In genomic region chr9:137750007-137750406, GRCh38 we compare ENCODE assay signal across 18 cellular contexts.
DNase-seq lines count a peak whose midpoint lies in the region; ATAC-seq, FAIRE-seq and TF ChIP-seq lines count a peak whose summit lies in the region.
"Had no signal": no experiment of that assay in that cellular context is flagged by ENCODE, and none has a peak within 500 bp of the region (broad histone marks: within the 10 kb centered on the region; RNA-seq: fewer than 3 reads in every experiment).

No MANE protein-coding gene starts in this region.

- TF ChIP-seq CTCF in A549 (IDR thresholded peaks at IDR 0.05) (no peak), progenitor cell of endocrine pancreas (IDR thresholded peaks at IDR 0.05; ENCODE audit: unreplicated experiment) (no peak), stomach (IDR thresholded peaks at IDR 0.05) (no peak)
- TF ChIP-seq CTCF in CD8-positive, alpha-beta T cell (IDR thresholded peaks at IDR 0.05) = no peak

- ATAC-seq in A549 = no peak
- no peak for ATAC-seq in CD8-positive, alpha-beta T cell
- ATAC-seq in central memory CD8-positive, alpha-beta T cell (replicated peaks; ENCODE audit: extremely low read depth, poor library complexity, severe bottlenecking) = no peak
- ATAC-seq in GM19395 (IDR thresholded peaks at IDR 0.05; ENCODE audit: unreplicated experiment) = no peak

- POLR2A ChIA-PET in A549 (lab: Yijun Ruan, JAX) = no interaction called here
- POLR2A ChIA-PET in CD8-positive, alpha-beta T cell (lab: Charles Lee) = no interaction called here

- CTCF ChIA-PET in A549 (lab: Yijun Ruan, JAX) = interaction anchor here (1.5 kb wide), 1 partner anchor 77 kb away, joined by 4 read pairs; no protein-coding TSS in a partner anchor
- CTCF ChIA-PET in CD8-positive, alpha-beta T cell (lab: Charles Lee) = no interaction called here

- H3K9me3 ChIP-seq in A549 (no peaks in the 10 kb centered on the region), stomach (peaks cover 0 to 2% (median 0%) of the 10 kb centered on the region in 4 donors)
- no peaks in the 10 kb centered on the region for H3K9me3 ChIP-seq in CD8-positive, alpha-beta T cell (ENCODE audit: low read length)
- H3K9me3 ChIP-seq: Caco-2, SK-N-SH had no signal

- no peak overlapping the region for H3K4me3 ChIP-seq in A549
- no peak overlapping the region for H3K4me3 ChIP-seq in CD8-positive, alpha-beta T cell (ENCODE audit: low read depth, low read length)
- H3K4me3 ChIP-seq in stomach = no peak overlapping the region

- H3K9me3 Mint-ChIP-seq in CD8-positive, alpha-beta T cell = no peaks in the 10 kb centered on the region
- no peaks in the 10 kb centered on the region for H3K9me3 Mint-ChIP-seq in central memory CD8-positive, alpha-beta T cell
- H3K9me3 Mint-ChIP-seq in progenitor cell of endocrine pancreas (ENCODE audit: low read depth) = peaks cover 4% of the 10 kb centered on the region

- H3K27ac ChIP-seq in A549 = no peak overlapping the region
- no peak overlapping the region for H3K27ac ChIP-seq in CD8-positive, alpha-beta T cell (ENCODE audit: low read depth, low read length)
- no peak overlapping the region for H3K27ac ChIP-seq in stomach
- H3K27ac ChIP-seq: KMS-11 had no signal

- intact Hi-C loops in CD8-positive, alpha-beta T cell (cut with DNase I, micrococcal nuclease) = no loop called here
- intact Hi-C loops in stomach (cut with DNase I; ENCODE audit: low total_unique reads) = no loop called here

- H3K4me1 Mint-ChIP-seq in CD8-positive, alpha-beta T cell (ENCODE audit: low read depth) = peaks cover 12% of the 10 kb centered on the region
- H3K4me1 Mint-ChIP-seq in central memory CD8-positive, alpha-beta T cell = peaks cover 10% of the 10 kb centered on the region
- H3K4me1 Mint-ChIP-seq in progenitor cell of endocrine pancreas (ENCODE audit: low read depth) = peaks cover 7% of the 10 kb centered on the region

- no peak for TF ChIP-seq EP300 in A549 (IDR thresholded peaks at IDR 0.05)
- TF ChIP-seq EP300 in stomach (IDR thresholded peaks at IDR 0.05) = no peak

- 90% methylated on average over 3 of the region's 3 CpGs for WGBS in A549 (ENCODE audit: missing lambda C conversion rate)
- 80 to 92% (median 85%) methylated on average over 3 of the region's 3 CpGs for whole genome bisulfite sequencing in stomach, 5 donors

- H3K27ac Mint-ChIP-seq in CD8-positive, alpha-beta T cell = peak overlapping the region; percentile 29
- peak overlapping the region; percentile 49 for H3K27ac Mint-ChIP-seq in central memory CD8-positive, alpha-beta T cell (ENCODE audit: low read depth)
- H3K27ac Mint-ChIP-seq in progenitor cell of endocrine pancreas = peak overlapping the region; percentile 77

- FAIRE-seq in A549 (lab: Jason Lieb, UNC) = no peak
- FAIRE-seq: G401.6 had no signal

- no peak overlapping the region for H3K4me2 ChIP-seq in A549
- H3K4me2 ChIP-seq: KMS-11, SK-N-SH had no signal

- H3K36me3 ChIP-seq in CD8-positive, alpha-beta T cell (ENCODE audit: insufficient read depth, low read length) = peaks cover 24% of the 10 kb centered on the region
- H3K36me3 ChIP-seq in stomach = peaks cover 31 to 92% (median 83%) of the 10 kb centered on the region in 4 donors

- no peak overlapping the region for H3K4me3 Mint-ChIP-seq in CD8-positive, alpha-beta T cell
- H3K4me3 Mint-ChIP-seq in central memory CD8-positive, alpha-beta T cell = no peak overlapping the region
- no peak overlapping the region for H3K4me3 Mint-ChIP-seq in progenitor cell of endocrine pancreas (ENCODE audit: low read depth)

- TF ChIP-seq RAD21 in A549 (conservative IDR thresholded peaks at IDR 0.05 in 1 of 2, IDR thresholded peaks at IDR 0.05 in 1 of 2) = no peak

- H3K4me1 ChIP-seq in A549 = peaks cover 14% of the 10 kb centered on the region
- H3K4me1 ChIP-seq in CD8-positive, alpha-beta T cell (ENCODE audit: insufficient read depth, low read length) = peaks cover 4% of the 10 kb centered on the region
- no peaks in the 10 kb centered on the region for H3K4me1 ChIP-seq in stomach
- H3K4me1 ChIP-seq: Caco-2 had no signal

- H3K27me3 ChIP-seq in CD8-positive, alpha-beta T cell (ENCODE audit: insufficient read depth, low read length) = no peaks in the 10 kb centered on the region
- H3K27me3 ChIP-seq in stomach = no peaks in the 10 kb centered on the region

- TF ChIP-seq POLR2A in A549 (IDR thresholded peaks at IDR 0.05; ENCODE audit: low read length) = no peak
- no peak for TF ChIP-seq POLR2A in stomach (IDR thresholded peaks at IDR 0.05)

- H3K36me3 Mint-ChIP-seq in CD8-positive, alpha-beta T cell = peaks cover 84% of the 10 kb centered on the region
- peaks cover 51% of the 10 kb centered on the region for H3K36me3 Mint-ChIP-seq in central memory CD8-positive, alpha-beta T cell (ENCODE audit: insufficient read depth)
- peaks cover 31% of the 10 kb centered on the region for H3K36me3 Mint-ChIP-seq in progenitor cell of endocrine pancreas (ENCODE audit: insufficient read depth)

- no peaks in the 10 kb centered on the region for H3K27me3 Mint-ChIP-seq in CD8-positive, alpha-beta T cell (ENCODE audit: low read depth)
- no peaks in the 10 kb centered on the region for H3K27me3 Mint-ChIP-seq in central memory CD8-positive, alpha-beta T cell
- no peaks in the 10 kb centered on the region for H3K27me3 Mint-ChIP-seq in progenitor cell of endocrine pancreas

- no peak for DNase-seq in A549 (ENCODE audit: low read depth in 1 of 2, low spot score in 1 of 2)
- no peak for DNase-seq in CD8-positive, alpha-beta T cell
- no peak for DNase-seq in central memory CD8-positive, alpha-beta T cell (ENCODE audit: low spot score in 2 of 2)
- no peak for DNase-seq in progenitor cell of endocrine pancreas (ENCODE audit: low spot score, unreplicated experiment)
- DNase-seq in MV-4-11 (lab: John Stamatoyannopoulos, UW) = no peak
- DNase-seq in stomach = no peak
- DNase-seq: Caco-2, NCI-H1417 treated with DMSO at 0.1 percent for 48 hours, NCI-H187 treated with DMSO at 0.1 percent for 48 hours, NCI-H2227 treated with DMSO at 0.1 percent for 48 hours, NCI-H510A treated with DMSO at 0.1 percent for 48 hours, NCI-H774, OCI-M1, SHP77 treated with DMSO at 0.1 percent for 48 hours, SK-N-SH had no signal

TF ChIP-seq in A549, 52 proteins besides CTCF, POLR2A, EP300 and RAD21:
- no peak for TF ChIP-seq HDAC2 (IDR thresholded peaks at IDR 0.05)
- no peak for TF ChIP-seq SREBF2 (IDR thresholded peaks at IDR 0.05)
- no peak for TF ChIP-seq ZC3H11A (IDR thresholded peaks at IDR 0.05)
- TF ChIP-seq MAFK (IDR thresholded peaks at IDR 0.05; ENCODE audit: partially characterized antibody) = peak; percentile 91
